10 cellular contexts compared by ENCODE assay signal in the genomic region with DNA sequence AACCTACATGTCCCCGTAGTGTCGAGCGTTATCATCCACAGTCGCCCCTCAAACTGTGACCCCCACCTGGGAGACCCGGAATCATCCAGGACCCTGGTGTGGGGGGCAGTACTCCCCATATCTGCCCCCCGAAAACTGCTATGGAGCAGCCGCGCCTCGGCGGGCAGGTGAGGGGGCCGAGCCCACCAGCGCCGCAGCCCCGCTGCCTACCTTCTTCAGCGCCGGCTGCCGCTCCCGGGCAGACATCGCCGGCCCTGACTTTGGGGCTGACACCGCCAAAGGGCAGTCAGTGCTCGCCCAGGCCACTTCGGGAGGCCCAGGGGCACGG. TPM values are rescaled to one million over a fixed set of nuclear protein-coding genes. Genes with fewer than 3 reads are reported as not detected.
A peak's percentile ranks its signal among the peaks of the same experiment; 100 is the strongest.
DNase-seq lines count a peak whose midpoint lies in the region; ATAC-seq and TF ChIP-seq lines count a peak whose summit lies in the region.
"Had no signal": no experiment of that assay in that cellular context is flagged by ENCODE, and none has a peak within 500 bp of the region (broad histone marks: within the 10 kb centered on the region; RNA-seq: fewer than 3 reads in every experiment).

No MANE protein-coding gene starts in this region.

- no peaks in the 10 kb centered on the region for H3K9me3 ChIP-seq in right lobe of liver
- H3K9me3 ChIP-seq in suprapubic skin = no peaks in the 10 kb centered on the region

- peak overlapping the region; percentile 53 for H3K4me3 Mint-ChIP-seq in T-helper 2 cell treated with Interferon-gamma antibody and Interleukin-4, amounts not matched to agents 5 μg/mL and 100 μg/mL, for 36 hours
- peak overlapping the region; percentile 61 for H3K4me3 Mint-ChIP-seq in activated naive CD8-positive, alpha-beta T cell treated with anti-CD3 and anti-CD28 coated beads, Interleukin-2, amount 50 U/mL, for 24 hours

- H3K4me1 ChIP-seq in right lobe of liver (no peaks in the 10 kb centered on the region), suprapubic skin (peaks cover 26% of the 10 kb centered on the region)

- intact Hi-C loops in right lobe of liver (cut with DNase I) = no loop called here

- peaks cover 67% of the 10 kb centered on the region for H3K27me3 Mint-ChIP-seq in T-helper 2 cell treated with Interferon-gamma antibody and Interleukin-4, amounts not matched to agents 5 μg/mL and 100 μg/mL, for 36 hours (ENCODE audit: low read depth)
- H3K27me3 Mint-ChIP-seq in activated naive CD8-positive, alpha-beta T cell treated with anti-CD3 and anti-CD28 coated beads, Interleukin-2, amount 50 U/mL, for 24 hours = peaks cover 57% of the 10 kb centered on the region

- DNase-seq in T-helper 2 cell treated with Interferon-gamma antibody and Interleukin-4, amounts not matched to agents 5 μg/mL and 100 μg/mL, for 36 hours (ENCODE audit: low spot score) = no peak
- DNase-seq in T-helper 2 cell (no peak), right lobe of liver (peak in 1 of 3 donors; percentile 40), suprapubic skin (ENCODE audit: low spot score in 2 of 2) (peak in 1 of 2 donors; percentile 49), SIG-M5 (lab: John Stamatoyannopoulos, UW) (no peak), GF-D8 (lab: John Stamatoyannopoulos, UW) (no peak)
- DNase-seq in activated naive CD8-positive, alpha-beta T cell treated with anti-CD3 and anti-CD28 coated beads, Interleukin-2, amount 50 U/mL, for 24 hours = no peak
- DNase-seq: NK-92 treated with Interleukin-12 subunit alpha and Interleukin-12 subunit beta, amount 100 ng/mL, for 24 hours; stimulated activated naive CD4-positive, alpha-beta T cell treated with Interleukin-2 at 50 U/mL for 16 hours had no signal

- WGBS in right lobe of liver (ENCODE audit: insufficient coverage, low coverage, low lambda C conversion rate, missing lambda C conversion rate) = 0% methylated on average over 1 of the region's 24 CpGs
- 0% methylated on average over 16 of the region's 24 CpGs for WGBS in suprapubic skin

- peak overlapping the region; percentile 61 to 71 (median 69) for H3K4me3 ChIP-seq in right lobe of liver
- H3K4me3 ChIP-seq in suprapubic skin = peak overlapping the region; percentile 78

- TF ChIP-seq CTCF in right lobe of liver (IDR thresholded peaks at IDR 0.05) (no peak), suprapubic skin (IDR thresholded peaks at IDR 0.05) (no peak)

- no peak overlapping the region for H3K27ac Mint-ChIP-seq in T-helper 2 cell treated with Interferon-gamma antibody and Interleukin-4, amounts not matched to agents 5 μg/mL and 100 μg/mL, for 36 hours
- H3K27ac Mint-ChIP-seq in activated naive CD8-positive, alpha-beta T cell treated with anti-CD3 and anti-CD28 coated beads, Interleukin-2, amount 50 U/mL, for 24 hours = no peak overlapping the region

- H3K36me3 Mint-ChIP-seq in T-helper 2 cell treated with Interferon-gamma antibody and Interleukin-4, amounts not matched to agents 5 μg/mL and 100 μg/mL, for 36 hours (ENCODE audit: low read depth) = no peaks in the 10 kb centered on the region
- no peaks in the 10 kb centered on the region for H3K36me3 Mint-ChIP-seq in activated naive CD8-positive, alpha-beta T cell treated with anti-CD3 and anti-CD28 coated beads, Interleukin-2, amount 50 U/mL, for 24 hours (ENCODE audit: low read depth)

- TF ChIP-seq POLR2A in right lobe of liver (IDR thresholded peaks at IDR 0.05) = no peak
- TF ChIP-seq POLR2A in suprapubic skin (IDR thresholded peaks at IDR 0.05) = no peak

- H3K27me3 ChIP-seq in right lobe of liver = no peaks in the 10 kb centered on the region
- peaks cover 7% of the 10 kb centered on the region for H3K27me3 ChIP-seq in suprapubic skin

- no peak for ATAC-seq in activated naive CD8-positive, alpha-beta T cell treated with anti-CD3 and anti-CD28 coated beads, Interleukin-2, amount 50 U/mL, for 24 hours
- ATAC-seq in right lobe of liver = no peak
- ATAC-seq in HG03432 (IDR thresholded peaks at IDR 0.05; ENCODE audit: unreplicated experiment) = no peak

- H3K36me3 ChIP-seq in right lobe of liver = no peaks in the 10 kb centered on the region
- H3K36me3 ChIP-seq in suprapubic skin = no peaks in the 10 kb centered on the region

- peaks cover 10% of the 10 kb centered on the region for H3K4me1 Mint-ChIP-seq in T-helper 2 cell treated with Interferon-gamma antibody and Interleukin-4, amounts not matched to agents 5 μg/mL and 100 μg/mL, for 36 hours (ENCODE audit: low read depth)
- H3K4me1 Mint-ChIP-seq in activated naive CD8-positive, alpha-beta T cell treated with anti-CD3 and anti-CD28 coated beads, Interleukin-2, amount 50 U/mL, for 24 hours = peaks cover 11% of the 10 kb centered on the region

- H3K9me3 Mint-ChIP-seq in T-helper 2 cell treated with Interferon-gamma antibody and Interleukin-4, amounts not matched to agents 5 μg/mL and 100 μg/mL, for 36 hours = no peaks in the 10 kb centered on the region
- no peaks in the 10 kb centered on the region for H3K9me3 Mint-ChIP-seq in activated naive CD8-positive, alpha-beta T cell treated with anti-CD3 and anti-CD28 coated beads, Interleukin-2, amount 50 U/mL, for 24 hours

- no peak for TF ChIP-seq EP300 in suprapubic skin (IDR thresholded peaks at IDR 0.05)

- H3K27ac ChIP-seq in right lobe of liver (peak overlapping the region; percentile 19 to 68 (median 30)), suprapubic skin (peak overlapping the region; percentile 76)

RNA-seq across cellular contexts. Expression of a gene that starts 0.8 kb away (rescaled TPM):
- total RNA-seq in right lobe of liver (1 to 10 TPM in 2 of 6 experiments, under 1 TPM in 4; 0.68 to 1.6 (median 0.98) TPM), suprapubic skin (1 to 10 TPM; 1.2 to 2.1 (median 1.7) TPM)
